Comparison of ENCODE assay signal across 8 cellular contexts in genomic region chrX:154372612-154373022, GRCh38. TPM values are rescaled to one million over a fixed set of nuclear protein-coding genes. Genes with fewer than 3 reads are reported as not detected.
DNase-seq lines count a peak whose midpoint lies in the region; ATAC-seq and TF ChIP-seq lines count a peak whose summit lies in the region.

No MANE protein-coding gene starts in this region.

- H3K27me3 ChIP-seq in gastroesophageal sphincter, result no peaks in the 10 kb centered on the region
- no peaks in the 10 kb centered on the region for H3K27me3 ChIP-seq in tibial artery

- no peak for TF ChIP-seq POLR2A in gastroesophageal sphincter (IDR thresholded peaks at IDR 0.05)

- TF ChIP-seq CTCF in gastroesophageal sphincter (IDR thresholded peaks at IDR 0.05) (no peak), tibial artery (IDR thresholded peaks at IDR 0.05) (no peak)

- peaks cover 0 to 54% (median 11%) of the 10 kb centered on the region in 3 donors for H3K4me1 ChIP-seq in gastroesophageal sphincter
- peaks cover 0 to 38% (median 18%) of the 10 kb centered on the region in 4 donors for H3K4me1 ChIP-seq in tibial artery

- no peak for TF ChIP-seq EP300 in gastroesophageal sphincter (IDR thresholded peaks at IDR 0.05)

- intact Hi-C loops in tibial artery (cut with DNase I; ENCODE audit: low total_unique reads), result no loop called here

- ATAC-seq in gastroesophageal sphincter, result no peak
- ATAC-seq in HG03045 (IDR thresholded peaks at IDR 0.05; ENCODE audit: unreplicated experiment), result no peak
- no peak for ATAC-seq in HG02759 (IDR thresholded peaks at IDR 0.05; ENCODE audit: unreplicated experiment)
- no peak for ATAC-seq in HG02623 (IDR thresholded peaks at IDR 0.05; ENCODE audit: unreplicated experiment)

- DNase-seq in activated naive CD4-positive, alpha-beta T cell treated with Interleukin-2 at 50 U/mL for 16 hours, result peak; percentile 41
- no peak for DNase-seq in activated naive CD4-positive, alpha-beta T cell (lab: John Stamatoyannopoulos, UW)
- DNase-seq in T-helper 22 cell (ENCODE audit: low read depth) (peak; percentile 41), tibial artery (no peak)

- H3K27ac ChIP-seq in gastroesophageal sphincter (peak overlapping the region; percentile 94 to 99 (median 96)), tibial artery (peak overlapping the region; percentile 96 to 98)

- H3K4me3 ChIP-seq in gastroesophageal sphincter, result peak overlapping the region; percentile 63 to 74
- peak overlapping the region; percentile 78 to 85 for H3K4me3 ChIP-seq in tibial artery

- 0 to 27% methylated on average over 1 to 3 of the region's 5 CpGs for WGBS in gastroesophageal sphincter (ENCODE audit: low coverage in 1 of 2), 2 donors

- peaks cover 0 to 17% of the 10 kb centered on the region in 2 donors for H3K36me3 ChIP-seq in gastroesophageal sphincter
- peaks cover 21 to 33% (median 22%) of the 10 kb centered on the region in 3 donors for H3K36me3 ChIP-seq in tibial artery

- H3K9me3 ChIP-seq in gastroesophageal sphincter (no peaks in the 10 kb centered on the region), tibial artery (no peaks in the 10 kb centered on the region)

RNA-seq across cellular contexts. Expression of gene FLNA, which starts 1.8 kb away (rescaled TPM):
- over 10,000 TPM in 1 of 4 donors, 1,000 to 10,000 TPM in 3; 7,815 to 15,318 (median 8,757) TPM for total RNA-seq in gastroesophageal sphincter

RNA-seq across cellular contexts. Expression of gene EMD, which starts 6.5 kb away (rescaled TPM):
- total RNA-seq in gastroesophageal sphincter, result 10 to 100 TPM; 41.0 to 58.6 (median 50.6) TPM

RNA-seq across cellular contexts. Expression of gene RPL10, which starts 25.6 kb away (rescaled TPM):
- 1,000 to 10,000 TPM; 3,970 to 7,427 (median 5,392) TPM for total RNA-seq in gastroesophageal sphincter

RNA-seq across cellular contexts. Expression of gene DNASE1L1, which starts 36.4 kb away (rescaled TPM):
- 10 to 100 TPM; 11.1 to 29.3 (median 22.3) TPM for total RNA-seq in gastroesophageal sphincter

RNA-seq across cellular contexts. Expression of gene TAFAZZIN, which starts 38.7 kb away (rescaled TPM):
- 10 to 100 TPM; 11.7 to 54.5 (median 24.4) TPM for total RNA-seq in gastroesophageal sphincter

Comparison
In these comparisons a context has a peak if more than half of its experiments do, and no peak if none do; other contexts are left out.
1. DNase-seq: peak in activated naive CD4-positive, alpha-beta T cell treated with Interleukin-2 at 50 U/mL for 16 hours (single experiment) and T-helper 22 cell (single experiment); none in activated naive CD4-positive, alpha-beta T cell (0 of 4) and tibial artery (0 of 2).